1 cellular context compared by ENCODE assay signal in genomic region chr2:51705418-51705817, GRCh38.
TF ChIP-seq lines count a peak whose summit lies in the region.

No MANE protein-coding gene starts in this region.

TF ChIP-seq in HepG2, 621 proteins besides CTCF, POLR2A, EP300 and RAD21 (continued from another document):
- TF ChIP-seq, protein P1, sequence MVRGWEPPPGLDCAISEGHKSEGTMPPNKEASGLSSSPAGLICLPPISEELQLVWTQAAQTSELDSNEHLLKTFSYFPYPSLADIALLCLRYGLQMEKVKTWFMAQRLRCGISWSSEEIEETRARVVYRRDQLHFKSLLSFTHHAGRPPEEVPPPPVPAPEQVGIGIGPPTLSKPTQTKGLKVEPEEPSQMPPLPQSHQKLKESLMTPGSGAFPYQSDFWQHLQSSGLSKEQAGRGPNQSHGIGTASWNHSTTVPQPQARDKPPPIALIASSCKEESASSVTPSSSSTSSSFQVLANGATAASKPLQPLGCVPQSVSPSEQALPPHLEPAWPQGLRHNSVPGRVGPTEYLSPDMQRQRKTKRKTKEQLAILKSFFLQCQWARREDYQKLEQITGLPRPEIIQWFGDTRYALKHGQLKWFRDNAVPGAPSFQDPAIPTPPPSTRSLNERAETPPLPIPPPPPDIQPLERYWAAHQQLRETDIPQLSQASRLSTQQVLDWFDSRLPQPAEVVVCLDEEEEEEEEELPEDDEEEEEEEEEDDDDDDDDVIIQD (CRISPR knock-in tag; IDR thresholded peaks at IDR 0.05; ENCODE audit: low read depth) = no peak
- no peak for TF ChIP-seq PITX1 (CRISPR knock-in tag; IDR thresholded peaks at IDR 0.05)
- TF ChIP-seq ZBTB33 (CRISPR knock-in tag; IDR thresholded peaks at IDR 0.05) = no peak
- TF ChIP-seq ZFP90 (CRISPR knock-in tag; IDR thresholded peaks at IDR 0.05; ENCODE audit: borderline replicate concordance) = no peak
- no peak for TF ChIP-seq ELF1 (CRISPR knock-in tag; IDR thresholded peaks at IDR 0.05)
- TF ChIP-seq MAFF (IDR thresholded peaks at IDR 0.05; ENCODE audit: low read depth, low read length) = peak; percentile 94
- no peak for TF ChIP-seq HOXA7 (CRISPR knock-in tag; IDR thresholded peaks at IDR 0.05)
- no peak for TF ChIP-seq IKZF1 (IDR thresholded peaks at IDR 0.05)
- TF ChIP-seq ZNF121 (CRISPR knock-in tag; IDR thresholded peaks at IDR 0.05) = no peak
